30 cellular contexts compared by ENCODE assay signal in the genomic region with DNA sequence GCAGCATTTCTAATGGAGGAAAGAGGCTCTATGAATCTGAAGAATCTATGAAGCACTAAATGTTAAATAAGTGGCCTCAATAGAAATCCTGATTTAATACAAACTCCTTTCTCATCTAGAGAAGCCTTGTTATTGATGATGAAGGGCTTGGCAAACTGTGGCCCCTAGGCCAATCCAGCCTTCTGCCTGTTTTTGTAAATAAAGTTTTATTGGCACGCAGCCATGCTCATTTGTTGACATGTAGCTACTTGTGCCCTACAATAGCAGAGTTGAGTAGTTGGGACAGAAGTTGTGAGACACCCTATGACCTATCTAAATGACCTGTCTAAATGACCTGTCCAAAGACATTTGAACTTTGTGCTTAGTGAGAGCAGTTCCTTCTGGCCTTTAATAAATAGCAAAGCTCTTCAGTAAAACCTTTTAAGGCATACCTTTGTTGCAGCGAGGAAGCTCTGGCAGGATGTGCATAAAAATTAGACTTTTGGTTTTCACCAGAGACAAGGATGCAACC.
"Had no signal": no experiment of that assay in that cellular context is flagged by ENCODE, and none has a peak within 500 bp of the region (broad histone marks: within the 10 kb centered on the region; RNA-seq: fewer than 3 reads in every experiment).

No MANE protein-coding gene starts in this region.

- H3K27me3 ChIP-seq: esophagus squamous epithelium, gastroesophageal sphincter had no signal

- ATAC-seq: activated CD4-positive, CD25-positive, alpha-beta regulatory T cell treated with anti-CD3 and anti-CD28 coated beads, Interleukin-2, amount 50 U/mL, for 24 hours; activated CD8-positive, alpha-beta T cell treated with anti-CD3 and anti-CD28 coated beads for 36 hours; activated T-cell treated with anti-CD3 and anti-CD28 coated beads, Interleukin-2, amount 50 U/mL, for 4 hours; activated T-helper 17 cell treated with anti-CD3 and anti-CD28 coated beads, Interleukin-2, amount 50 U/mL, for 72 hours; gastroesophageal sphincter; T-helper 17 cell had no signal

- H3K27ac ChIP-seq: epithelial cell of prostate, esophagus squamous epithelium, gastroesophageal sphincter, WERI-Rb-1 had no signal

- H3K4me1 ChIP-seq: gastroesophageal sphincter had no signal

- H3K4me3 ChIP-seq: esophagus squamous epithelium, gastroesophageal sphincter had no signal

- H3K9me3 ChIP-seq: esophagus squamous epithelium, gastroesophageal sphincter had no signal

- DNase-seq: activated B cell treated with CpG ODN at 0.5 μM for 24 hours; activated CD4-positive, alpha-beta T cell treated with anti-CD3 and anti-CD28 coated beads for 48 hours; activated CD4-positive, alpha-beta T cell treated with anti-CD3 and anti-CD28 coated beads, Interleukin-2, amount 50 U/mL, for 1 hour; activated CD4-positive, alpha-beta T cell treated with anti-CD3 and anti-CD28 coated beads, Interleukin-2, amount 50 U/mL, for 48 hours; activated CD8-positive, alpha-beta memory T cell treated with anti-CD3 and anti-CD28 coated beads for 24 hours; activated CD8-positive, alpha-beta T cell treated with anti-CD3 and anti-CD28 coated beads for 36 hours; activated effector memory CD4-positive, alpha-beta T cell treated with Interleukin-2 at 50 U/mL for 16 hours; activated gamma-delta T cell treated with Interleukin-2 at 50 U/mL for 16 hours; activated naive CD4-positive, alpha-beta T cell treated with anti-CD3 and anti-CD28 coated beads, Interleukin-2, amount 50 U/mL, for 16 hours; activated naive CD4-positive, alpha-beta T cell treated with Interleukin-2 at 50 U/mL for 16 hours; activated T-cell treated with anti-CD3 and anti-CD28 coated beads, Interleukin-2, amount 50 U/mL, for 4 hours; amniotic stem cell; anterior cingulate cortex; caudate nucleus; cortex of kidney; effector CD8-positive, alpha-beta T cell; esophagus squamous epithelium; foreskin melanocyte; T-helper 1 cell; T-helper 17 cell; T1000; WERI-Rb-1 had no signal

- H3K36me3 ChIP-seq: esophagus squamous epithelium, gastroesophageal sphincter, WERI-Rb-1 had no signal

- FAIRE-seq: astrocyte, colon, endometrium, endothelial cell of umbilical vein had no signal
